In genomic region chr17:34859652-34860051, GRCh38 we compare ENCODE assay signal across 16 cellular contexts.
"Had no signal": no experiment of that assay in that cellular context is flagged by ENCODE, and none has a peak within 500 bp of the region (broad histone marks: within the 10 kb centered on the region; RNA-seq: fewer than 3 reads in every experiment).

No MANE protein-coding gene starts in this region.

- FAIRE-seq: islet of Langerhans, pancreas, TTC549 had no signal

- DNase-seq: activated CD4-positive, alpha-beta T cell treated with anti-CD3 and anti-CD28 coated beads, Interleukin-2, amount 50 U/mL, for 1 hour; activated naive CD4-positive, alpha-beta T cell treated with anti-CD3 and anti-CD28 coated beads for 36 hours; foreskin keratinocyte; left cardiac atrium; naive thymus-derived CD8-positive, alpha-beta T cell; pancreas; stimulated activated CD4-positive, alpha-beta T cell treated with anti-CD3 and anti-CD28 coated beads, Interleukin-1b, Interleukin-23, amount 100 ng/mL, for 48 hours; T-helper 17 cell; upper lobe of right lung had no signal

- H3K4me3 ChIP-seq: ascending aorta, coronary artery, hepatocyte, pancreas, upper lobe of right lung had no signal

- ATAC-seq: foreskin keratinocyte; left cardiac atrium; naive thymus-derived CD8-positive, alpha-beta T cell; pancreas; T-helper 17 cell; upper lobe of right lung; WTC11 had no signal

- H3K4me1 ChIP-seq: ascending aorta, foreskin keratinocyte, pancreas, upper lobe of right lung had no signal

- H3K9me3 ChIP-seq: ascending aorta, neutrophil, pancreas, upper lobe of right lung had no signal

- H3K27ac Mint-ChIP-seq: activated naive CD4-positive, alpha-beta T cell treated with anti-CD3 and anti-CD28 coated beads for 36 hours; T-helper 17 cell; WTC11 had no signal

- H3K4me1 Mint-ChIP-seq: WTC11 had no signal

- H3K27me3 ChIP-seq: ascending aorta, foreskin keratinocyte, hepatocyte, pancreas, upper lobe of right lung had no signal

- H3K9me3 Mint-ChIP-seq: activated naive CD4-positive, alpha-beta T cell treated with anti-CD3 and anti-CD28 coated beads for 36 hours; naive thymus-derived CD8-positive, alpha-beta T cell had no signal

- H3K27ac ChIP-seq: ascending aorta, coronary artery, foreskin keratinocyte, hepatocyte, neutrophil, pancreas, upper lobe of right lung had no signal

- H3K36me3 ChIP-seq: ascending aorta, neutrophil, pancreas, upper lobe of right lung had no signal

- H3K4me3 Mint-ChIP-seq: activated naive CD4-positive, alpha-beta T cell treated with anti-CD3 and anti-CD28 coated beads for 36 hours; naive thymus-derived CD8-positive, alpha-beta T cell; WTC11 had no signal

- H3K36me3 Mint-ChIP-seq: naive thymus-derived CD8-positive, alpha-beta T cell; WTC11 had no signal
